In genomic region chr11:68447015-68447801, GRCh38 we compare ENCODE assay signal across 8 cellular contexts. TPM values are rescaled to one million over a fixed set of nuclear protein-coding genes. Genes with fewer than 3 reads are reported as not detected.
DNase-seq lines count a peak whose midpoint lies in the region; ATAC-seq lines count a peak whose summit lies in the region.

No MANE protein-coding gene starts in this region.

- H3K36me3 Mint-ChIP-seq in central memory CD8-positive, alpha-beta T cell (ENCODE audit: insufficient read depth), result peaks cover 2% of the 10 kb centered on the region

- ATAC-seq in GM21619 (IDR thresholded peaks at IDR 0.05; ENCODE audit: unreplicated experiment), result peak; percentile 50
- ATAC-seq in central memory CD8-positive, alpha-beta T cell (replicated peaks; ENCODE audit: extremely low read depth, poor library complexity, severe bottlenecking), result peak; percentile 93
- ATAC-seq in left colon, result peak; percentile 90
- no peak for ATAC-seq in GM21576 (IDR thresholded peaks at IDR 0.05; ENCODE audit: unreplicated experiment)

- DNase-seq in CD1c-positive myeloid dendritic cell (ENCODE audit: extremely low spot score) (peak; percentile 80), NCI-H2196 (lab: John Stamatoyannopoulos, UW; ENCODE audit: unreplicated experiment) (peak; percentile 69), left colon (peak; percentile 64 to 83)
- peak; percentile 49 to 64 for DNase-seq in activated CD4-positive, alpha-beta T cell treated with anti-CD3 and anti-CD28 coated beads for 24 hours (ENCODE audit: low read depth in 2 of 2)
- DNase-seq in central memory CD8-positive, alpha-beta T cell (ENCODE audit: low spot score in 2 of 2), result peak; percentile 66 to 68
- DNase-seq in stimulated activated CD4-positive, alpha-beta T cell treated with anti-CD3 and anti-CD28 coated beads, Interleukin-2, amount 100 ng/mL, for 24 hours, result peak; percentile 81 to 82

- H3K9me3 Mint-ChIP-seq in central memory CD8-positive, alpha-beta T cell, result no peaks in the 10 kb centered on the region

- intact Hi-C loops in left colon (cut with DNase I, micrococcal nuclease), result loop anchor here (5.0 to 10.0 kb wide), 2 partner anchors 192 to 195 kb away; no protein-coding TSS in a partner anchor

- no peaks in the 10 kb centered on the region for H3K27me3 Mint-ChIP-seq in central memory CD8-positive, alpha-beta T cell

- peak overlapping the region; percentile 67 for H3K27ac Mint-ChIP-seq in central memory CD8-positive, alpha-beta T cell (ENCODE audit: low read depth)

- no peak overlapping the region for H3K4me3 Mint-ChIP-seq in central memory CD8-positive, alpha-beta T cell

- H3K4me1 Mint-ChIP-seq in central memory CD8-positive, alpha-beta T cell, result peaks cover 7% of the 10 kb centered on the region

RNA-seq across cellular contexts. Expression of gene PPP6R3, which starts 13.3 kb away (rescaled TPM):
- 100 to 1,000 TPM; 102 to 112 TPM for total RNA-seq in left colon
